ENCODE assay signal across 13 cellular contexts in genomic region chr13:48501705-48502104, GRCh38.
DNase-seq lines count a peak whose midpoint lies in the region; ATAC-seq and TF ChIP-seq lines count a peak whose summit lies in the region.
"Had no signal": no experiment of that assay in that cellular context is flagged by ENCODE, and none has a peak within 500 bp of the region (broad histone marks: within the 10 kb centered on the region; RNA-seq: fewer than 3 reads in every experiment).

No MANE protein-coding gene starts in this region.

- peak overlapping the region; percentile 90 to 98 (median 96) for H3K27ac ChIP-seq in BLaER1 treated with 17β-estradiol and CSF1 and Interleukin-3, amounts not matched to agents 10 nM and 100 nM
- H3K27ac ChIP-seq: testis had no signal

- H3K4me1 ChIP-seq in BLaER1 treated with 17β-estradiol and CSF1 and Interleukin-3, amounts not matched to agents 10 nM and 100 nM = peaks cover 88 to 99% (median 96%) of the 10 kb centered on the region in 10 experiments
- H3K4me1 ChIP-seq: testis had no signal

- H3K36me3 ChIP-seq in BLaER1 treated with 17β-estradiol and CSF1 and Interleukin-3, amounts not matched to agents 10 nM and 100 nM = peaks cover 16 to 52% (median 38%) of the 10 kb centered on the region in 11 experiments; a peak in 20 of 22 replicates

- H3K27me3 ChIP-seq in BLaER1 treated with 17β-estradiol and CSF1 and Interleukin-3, amounts not matched to agents 10 nM and 100 nM = no peaks in the 10 kb centered on the region
- H3K27me3 ChIP-seq: testis had no signal

- peaks cover 0 to 4% (median 0%) of the 10 kb centered on the region in 11 experiments; a peak in 4 of 22 replicates for H3K9me3 ChIP-seq in BLaER1 treated with 17β-estradiol and CSF1 and Interleukin-3, amounts not matched to agents 10 nM and 100 nM (replicated peaks in 1 of 11)
- H3K9me3 ChIP-seq: testis had no signal

- TF ChIP-seq CTCF in choroid plexus epithelial cell (conservative IDR thresholded peaks at IDR 0.05; ENCODE audit: low read depth, low read length) = no peak

- peak overlapping the region; percentile 80 to 91 (median 86) for H3K9ac ChIP-seq in BLaER1 treated with 17β-estradiol and CSF1 and Interleukin-3, amounts not matched to agents 10 nM and 100 nM

- H3K4me3 ChIP-seq in BLaER1 treated with 17β-estradiol and CSF1 and Interleukin-3, amounts not matched to agents 10 nM and 100 nM = peak overlapping the region in 5 of 10 experiments; percentile 4 to 41 (median 31); a peak in 3 of 20 replicates
- no peak overlapping the region for H3K4me3 ChIP-seq in choroid plexus epithelial cell (ENCODE audit: low read depth, low read length)
- H3K4me3 ChIP-seq: testis had no signal

- DNase-seq in choroid plexus epithelial cell (ENCODE audit: low read depth) (peak; percentile 8), NCI-H524 treated with DMSO at 0.1 percent for 48 hours (lab: John Stamatoyannopoulos, UW) (no peak), NCI-H1092 (lab: John Stamatoyannopoulos, UW) (no peak), foreskin melanocyte (no peak)
- no peak for DNase-seq in activated T-cell treated with anti-CD3 and anti-CD28 coated beads, Interleukin-2, amount 50 U/mL, for 48 hours
- DNase-seq: ACHN, amniotic stem cell, NCI-H187, retina, testis had no signal

- ATAC-seq in GM19438 (IDR thresholded peaks at IDR 0.05; ENCODE audit: low read depth, unreplicated experiment) (peak; percentile 47), HG03457 (IDR thresholded peaks at IDR 0.05; ENCODE audit: unreplicated experiment) (peak; percentile 37)

- H3K4me2 ChIP-seq in BLaER1 treated with 17β-estradiol and CSF1 and Interleukin-3, amounts not matched to agents 10 nM and 100 nM = peak overlapping the region; percentile 80 to 97 (median 92)

- H4K20me1 ChIP-seq in BLaER1 treated with 17β-estradiol and CSF1 and Interleukin-3, amounts not matched to agents 10 nM and 100 nM = no peaks in the 10 kb centered on the region
